Comparison of ENCODE assay signal across 7 cellular contexts in genomic region chr2:159904565-159905281, GRCh38. TPM values are rescaled to one million over a fixed set of nuclear protein-coding genes. Genes with fewer than 3 reads are reported as not detected.
A peak's percentile ranks its signal among the peaks of the same experiment; 100 is the strongest.
DNase-seq lines count a peak whose midpoint lies in the region; ATAC-seq and TF ChIP-seq lines count a peak whose summit lies in the region.

Gene LY75 (minus strand): TSS chr2:159904756.

- DNase-seq in OCI-M2 (lab: John Stamatoyannopoulos, UW; ENCODE audit: unreplicated experiment) (peak; percentile 53), activated gamma-delta T cell treated with Interleukin-2 at 50 U/mL for 16 hours (peak; percentile 77), heart right ventricle (peak; percentile 9 to 56), aorta (peak; percentile 83)

- intact Hi-C loops in heart right ventricle (cut with DNase I) = no loop called here
- intact Hi-C loops in aorta (cut with DNase I) = loop anchor here in 1 of 2 donors (10.0 kb wide), 1 partner anchor 60 kb away; no protein-coding TSS in a partner anchor

- H3K36me3 ChIP-seq in heart right ventricle (no peaks in the 10 kb centered on the region), rectal smooth muscle tissue (ENCODE audit: control insufficient read depth, insufficient read depth, low read length) (no peaks in the 10 kb centered on the region), aorta (ENCODE audit: control insufficient read depth in 1 of 2, insufficient read depth in 2 of 2, low read length in 1 of 2) (no peaks in the 10 kb centered on the region)

- peak in 1 of 9 donors; percentile 8 for TF ChIP-seq CTCF in heart right ventricle (IDR thresholded peaks at IDR 0.05)

- H3K4me1 ChIP-seq in heart right ventricle (peaks cover 0 to 32% (median 7%) of the 10 kb centered on the region in 9 donors), rectal smooth muscle tissue (ENCODE audit: control insufficient read depth, insufficient read depth, low read length) (no peaks in the 10 kb centered on the region), aorta (ENCODE audit: control insufficient read depth in 1 of 2, insufficient read depth in 2 of 2, low read length in 2 of 2) (no peaks in the 10 kb centered on the region)

- H3K4me3 ChIP-seq in heart right ventricle = peak within 1 kb of the TSS; percentile 25 to 70 (median 56)
- peak within 1 kb of the TSS; percentile 70 for H3K4me3 ChIP-seq in rectal smooth muscle tissue (ENCODE audit: low read length)
- H3K4me3 ChIP-seq in aorta (ENCODE audit: low read length in 2 of 2) = peak within 1 kb of the TSS; percentile 27 to 54

- WGBS in heart right ventricle, 2 donors = 11 to 12% methylated on average over 52 to 56 of the region's 56 CpGs
- WGBS in aorta, 2 donors = 13 to 19% methylated on average over 38 to 56 of the region's 56 CpGs

- H3K9me3 ChIP-seq in heart right ventricle (no peaks in the 10 kb centered on the region), aorta (ENCODE audit: control insufficient read depth, low read length) (no peaks in the 10 kb centered on the region)

- peak; percentile 68 for ATAC-seq in GM18861 (IDR thresholded peaks at IDR 0.05; ENCODE audit: unreplicated experiment)
- peak; percentile 72 for ATAC-seq in HG02970 (IDR thresholded peaks at IDR 0.05; ENCODE audit: low FRiP score, unreplicated experiment)
- peak; percentile 64 to 87 (median 74) for ATAC-seq in heart right ventricle
- ATAC-seq in aorta (ENCODE audit: low FRiP score) = peak; percentile 86

- H3K27ac ChIP-seq in heart right ventricle = peak within 1 kb of the TSS in 4 of 10 donors; percentile 9 to 80 (median 40)
- no peak within 1 kb of the TSS for H3K27ac ChIP-seq in rectal smooth muscle tissue (ENCODE audit: low read depth, low read length)
- H3K27ac ChIP-seq in aorta (ENCODE audit: low read depth in 1 of 2, low read length in 2 of 2) = peak within 1 kb of the TSS in 1 of 2 donors; percentile 30

- H3K9ac ChIP-seq in rectal smooth muscle tissue (ENCODE audit: low read length) = peak within 1 kb of the TSS; percentile 46

- peaks cover 0 to 10% (median 7%) of the 10 kb centered on the region in 7 donors for H3K27me3 ChIP-seq in heart right ventricle
- H3K27me3 ChIP-seq in rectal smooth muscle tissue (ENCODE audit: control insufficient read depth, insufficient read depth, low read length) = no peaks in the 10 kb centered on the region
- no peaks in the 10 kb centered on the region for H3K27me3 ChIP-seq in aorta (ENCODE audit: control insufficient read depth in 1 of 2, insufficient read depth in 2 of 2, low read length in 1 of 2)

RNA-seq across cellular contexts. Expression of gene LY75, which starts in this region (rescaled TPM):
- total RNA-seq in heart right ventricle (1 to 10 TPM in 2 of 10 donors, under 1 TPM in 8; 0.15 to 3.4 (median 0.64) TPM), aorta (10 to 100 TPM in 1 of 2 donors, 1 to 10 TPM in 1; 7.8 to 11.0 TPM)
- polyA plus RNA-seq in heart right ventricle (under 1 TPM; 0.44 to 0.49 TPM), aorta (1 to 10 TPM; 3.6 to 9.0 TPM)

Comparison
In these comparisons a context has a peak if more than half of its experiments do, and no peak if none do; other contexts are left out.
1. DNase-seq: peak in every context shown above with its lines; median percentile 83 in aorta; 77 in activated gamma-delta T cell treated with Interleukin-2 at 50 U/mL for 16 hours; 53 in OCI-M2; 32 in heart right ventricle.